ENCODE assay signal across 1 cellular context in genomic region chr10:74451127-74451829, GRCh38.
A peak's percentile ranks its signal among the peaks of the same experiment; 100 is the strongest.
TF ChIP-seq lines count a peak whose summit lies in the region.

No MANE protein-coding gene starts in this region.

TF ChIP-seq in HEK293, 187 proteins besides CTCF, POLR2A, EP300 and RAD21 (continued from another document and continues in another):
- TF ChIP-seq PRDM2 (tag by site-specific recombination; IDR thresholded peaks at IDR 0.05; ENCODE audit: borderline replicate concordance) (no peak), ZNF473 (tag by site-specific recombination; IDR thresholded peaks at IDR 0.05) (no peak), ZNF174 (tag by site-specific recombination; IDR thresholded peaks at IDR 0.05) (no peak), GLI2 (tag by site-specific recombination; IDR thresholded peaks at IDR 0.05; ENCODE audit: borderline replicate concordance, low read depth) (no peak), ZNF112 (tag by site-specific recombination; IDR thresholded peaks at IDR 0.05) (no peak), MYNN (tag by site-specific recombination; IDR thresholded peaks at IDR 0.05; ENCODE audit: borderline replicate concordance) (no peak), ZNF23 (tag by site-specific recombination; IDR thresholded peaks at IDR 0.05; ENCODE audit: borderline replicate concordance) (no peak), OVOL3 (tag by site-specific recombination; IDR thresholded peaks at IDR 0.05) (peak; percentile 66; the same call in 1 of the 2 replicates), ZNF518A (tag by site-specific recombination; conservative IDR thresholded peaks at IDR 0.05; ENCODE audit: low read depth) (no peak), ELK4 (IDR thresholded peaks at IDR 0.05; ENCODE audit: borderline replicate concordance, low read depth, low read length) (no peak), TSHZ1 (tag by site-specific recombination; IDR thresholded peaks at IDR 0.05; ENCODE audit: borderline replicate concordance) (peak; percentile 24; the same call in 1 of the 2 replicates), ZNF354C (tag by site-specific recombination; IDR thresholded peaks at IDR 0.05; ENCODE audit: borderline replicate concordance, low read depth) (no peak), ZNF184 (tag by site-specific recombination; IDR thresholded peaks at IDR 0.05) (0 out of 2 replicates have a peak, but pooled peaks have one; percentile 19), ZBTB7A (tag by site-specific recombination; IDR thresholded peaks at IDR 0.05; ENCODE audit: low read depth) (no peak), ZBTB8A (tag by site-specific recombination; IDR thresholded peaks at IDR 0.05) (no peak), ZBTB44 (tag by site-specific recombination; IDR thresholded peaks at IDR 0.05) (peak; percentile 83), ZSCAN23 (tag by site-specific recombination; IDR thresholded peaks at IDR 0.05) (no peak), FEZF1 (tag by site-specific recombination; IDR thresholded peaks at IDR 0.05) (peak; percentile 72), ZNF580 (tag by site-specific recombination; IDR thresholded peaks at IDR 0.05) (0 out of 2 replicates have a peak, but pooled peaks have one; percentile 10), YY1 (tag by site-specific recombination; IDR thresholded peaks at IDR 0.05) (no peak), ZNF302 (tag by site-specific recombination; IDR thresholded peaks at IDR 0.05; ENCODE audit: low read depth) (no peak), ZNF155 (tag by site-specific recombination; IDR thresholded peaks at IDR 0.05) (no peak), GLIS1 (tag by site-specific recombination; IDR thresholded peaks at IDR 0.05) (0 out of 2 replicates have a peak, but pooled peaks have one; percentile 10), ZNF707 (tag by site-specific recombination; IDR thresholded peaks at IDR 0.05) (no peak), ZNF645 (tag by site-specific recombination; IDR thresholded peaks at IDR 0.05) (no peak), ZNF843 (tag by site-specific recombination; IDR thresholded peaks at IDR 0.05) (peak; percentile 54; the same call in 1 of the 2 replicates), ZNF629 (tag by site-specific recombination; IDR thresholded peaks at IDR 0.05) (no peak), ZFP69B (tag by site-specific recombination; IDR thresholded peaks at IDR 0.05) (no peak), IKZF3 (tag by site-specific recombination; IDR thresholded peaks at IDR 0.05) (peak; percentile 68; the same call in 1 of the 2 replicates), ZSCAN18 (tag by site-specific recombination; IDR thresholded peaks at IDR 0.05) (no peak), BCL6B (tag by site-specific recombination; IDR thresholded peaks at IDR 0.05) (peak; percentile 97)
